Comparison of ENCODE assay signal across 23 cellular contexts in the genomic region with DNA sequence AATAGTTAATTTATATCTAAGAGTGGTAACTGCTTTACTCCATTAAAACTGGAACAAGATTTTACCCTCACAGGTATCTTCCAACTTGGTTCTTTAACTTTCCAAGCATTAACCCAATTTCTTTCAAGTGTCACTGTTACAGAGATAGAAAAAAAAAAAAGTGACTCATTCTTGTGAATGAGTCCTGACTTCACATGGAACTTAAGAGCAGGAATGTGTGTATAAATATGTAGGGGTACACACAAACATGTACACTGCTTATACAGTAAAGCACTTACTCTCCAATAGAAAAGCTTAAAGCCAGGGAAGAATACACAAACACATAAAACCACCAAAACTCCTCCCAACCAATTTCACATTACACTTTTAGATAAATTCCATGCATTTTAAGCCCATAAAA.
"Had no signal": no experiment of that assay in that cellular context is flagged by ENCODE, and none has a peak within 500 bp of the region (broad histone marks: within the 10 kb centered on the region; RNA-seq: fewer than 3 reads in every experiment).

No MANE protein-coding gene starts in this region.

- H3K27ac ChIP-seq: breast epithelium, colonic mucosa, gastrocnemius medialis, parathyroid adenoma, psoas muscle, thoracic aorta had no signal

- H3K4me3 ChIP-seq: breast epithelium, colonic mucosa, gastrocnemius medialis, psoas muscle, thoracic aorta had no signal

- H3K27me3 ChIP-seq: breast epithelium, colonic mucosa, gastrocnemius medialis had no signal

- H3K4me1 ChIP-seq: breast epithelium, colonic mucosa, parathyroid adenoma, psoas muscle had no signal

- H3K9me3 ChIP-seq: breast epithelium, colonic mucosa, gastrocnemius medialis, psoas muscle, thoracic aorta had no signal

- DNase-seq: activated CD4-positive, alpha-beta memory T cell treated with anti-CD3 and anti-CD28 coated beads, Interleukin-2, amount 10 ng/mL, durations not matched to agents 7 days and 5 days; activated CD4-positive, alpha-beta T cell treated with anti-CD3 and anti-CD28 coated beads for 1 hour; activated CD4-positive, alpha-beta T cell treated with anti-CD3 and anti-CD28 coated beads, Interleukin-2, amount 10 ng/mL, durations not matched to agents 7 days and 5 days; activated CD8-positive, alpha-beta memory T cell treated with anti-CD3 and anti-CD28 coated beads, Interleukin-2, amount 10 ng/mL, durations not matched to agents 7 days and 5 days; activated naive CD8-positive, alpha-beta T cell treated with anti-CD3 and anti-CD28 coated beads, Interleukin-2, amount 50 U/mL, for 24 hours; activated T-cell treated with anti-CD3 and anti-CD28 coated beads, Interleukin-2, amount 50 U/mL, for 48 hours; colonic mucosa; effector CD8-positive, alpha-beta T cell; gastrocnemius medialis; glutamatergic neuron; kidney; midbrain; naive thymus-derived CD4-positive, alpha-beta T cell; occipital lobe; psoas muscle; right cardiac atrium; stimulated activated CD4-positive, alpha-beta T cell treated with anti-CD3 and anti-CD28 coated beads, Interleukin-4, amount 100 ng/mL, for 1 hour; stimulated activated naive CD8-positive, alpha-beta T cell treated with anti-CD3 and anti-CD28 coated beads, Interleukin-15, Interleukin-2, amounts not matched to agents 100 U/mL and 50 U/mL, for 24 hours; T-helper 2 cell had no signal

- H3K36me3 ChIP-seq: breast epithelium, colonic mucosa had no signal

- H3K9ac ChIP-seq: parathyroid adenoma had no signal

- H2AFZ ChIP-seq: parathyroid adenoma had no signal

- ATAC-seq: activated CD8-positive, alpha-beta memory T cell treated with anti-CD3 and anti-CD28 coated beads, Interleukin-2, amount 10 ng/mL, durations not matched to agents 7 days and 5 days; activated naive CD8-positive, alpha-beta T cell treated with anti-CD3 and anti-CD28 coated beads, Interleukin-2, amount 50 U/mL, for 24 hours; gastrocnemius medialis; naive thymus-derived CD4-positive, alpha-beta T cell; psoas muscle; right cardiac atrium; stimulated activated naive CD8-positive, alpha-beta T cell treated with anti-CD3 and anti-CD28 coated beads, Interleukin-15, Interleukin-2, amounts not matched to agents 100 U/mL and 50 U/mL, for 24 hours; WTC11 had no signal
